In the genomic region with DNA sequence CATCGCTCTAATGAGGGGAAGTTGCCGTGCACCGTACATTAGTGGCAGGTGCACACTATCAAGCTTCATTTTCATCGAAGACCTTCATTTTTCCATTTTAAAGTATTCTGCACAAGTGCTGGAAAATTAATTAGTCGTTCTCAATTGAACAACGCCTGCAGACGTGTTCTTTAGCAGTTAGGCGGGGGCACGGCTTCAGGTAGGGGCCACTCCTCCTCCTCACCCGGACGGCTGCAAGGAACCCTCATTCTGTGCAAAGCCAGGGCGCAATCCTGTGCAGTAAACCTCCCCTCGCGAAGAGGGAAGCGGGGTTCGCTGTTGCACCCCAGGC, we compare ENCODE assay signal across 9 cellular contexts. TPM values are rescaled to one million over a fixed set of nuclear protein-coding genes. Genes with fewer than 3 reads are reported as not detected.
DNase-seq lines count a peak whose midpoint lies in the region; ATAC-seq and TF ChIP-seq lines count a peak whose summit lies in the region.
"Had no signal": no experiment of that assay in that cellular context is flagged by ENCODE, and none has a peak within 500 bp of the region (broad histone marks: within the 10 kb centered on the region; RNA-seq: fewer than 3 reads in every experiment).

No MANE protein-coding gene starts in this region.

- no peak overlapping the region for H3K14ac ChIP-seq in H9 (ENCODE audit: insufficient read depth, low read length)

- no peak overlapping the region for H4K8ac ChIP-seq in H9 (replicated peaks; ENCODE audit: insufficient read length, low read depth, low read length)

- H4K5ac ChIP-seq in H9 (ENCODE audit: insufficient read length, low read depth, low read length) = no peak overlapping the region

- no peaks in the 10 kb centered on the region for H3K79me1 ChIP-seq in H9 (ENCODE audit: insufficient read depth, low read depth, low read length, poor library complexity, severe bottlenecking)

- H2BK120ac ChIP-seq in H9 (ENCODE audit: low read depth, low read length, poor library complexity, severe bottlenecking) = no peak overlapping the region

- H3K23ac ChIP-seq in H9 (ENCODE audit: insufficient read length, low read depth, low read length) = no peak overlapping the region

- ATAC-seq in activated CD8-positive, alpha-beta T cell treated with anti-CD3 and anti-CD28 coated beads for 36 hours = no peak
- ATAC-seq in GM18868 (IDR thresholded peaks at IDR 0.05; ENCODE audit: unreplicated experiment) = no peak

- H3T11ph ChIP-seq in H9 (ENCODE audit: low read length) = no peak overlapping the region

- WGBS in H9 (ENCODE audit: extremely low coverage, insufficient read length, low lambda C conversion rate) = no CpG with 5 or more reads among the region's 16 CpGs

- H3K27ac Mint-ChIP-seq in H9 = no peak overlapping the region
- no peak overlapping the region for H3K27ac Mint-ChIP-seq in activated CD8-positive, alpha-beta T cell treated with anti-CD3 and anti-CD28 coated beads for 36 hours

- H3K9me3 Mint-ChIP-seq in H9 = no peaks in the 10 kb centered on the region
- H3K9me3 Mint-ChIP-seq in activated CD8-positive, alpha-beta T cell treated with anti-CD3 and anti-CD28 coated beads for 36 hours = no peaks in the 10 kb centered on the region

- H3K79me2 ChIP-seq in H9 (ENCODE audit: insufficient read depth, low read length) = no peaks in the 10 kb centered on the region

- CTCF ChIA-PET in activated CD8-positive, alpha-beta T cell treated with anti-CD3 and anti-CD28 coated beads for 36 hours (lab: Charles Lee) = interaction anchor here (0.5 to 4.2 kb wide), 28 partner anchors 8 to 1071 kb away, joined by 3 to 35 read pairs (median 4); partner anchors contain the start of gene NFIA

- peak overlapping the region in 1 of 2 experiments; percentile 68; a peak in 3 of 5 replicates for H3K4me3 Mint-ChIP-seq in H9
- peak overlapping the region; percentile 67 for H3K4me3 Mint-ChIP-seq in activated CD8-positive, alpha-beta T cell treated with anti-CD3 and anti-CD28 coated beads for 36 hours

- POLR2A ChIA-PET in activated CD8-positive, alpha-beta T cell treated with anti-CD3 and anti-CD28 coated beads for 36 hours (lab: Charles Lee) = interaction anchor here (1.4 kb wide), 1 partner anchor 38 kb away, joined by 7 read pairs; no protein-coding TSS in a partner anchor

- peak overlapping the region; percentile 38 for H3K4me2 ChIP-seq in H9 (ENCODE audit: insufficient read depth, insufficient read length, low read length)

- peaks cover 6 to 10% of the 10 kb centered on the region in 2 experiments for H3K4me1 Mint-ChIP-seq in H9
- H3K4me1 Mint-ChIP-seq in activated CD8-positive, alpha-beta T cell treated with anti-CD3 and anti-CD28 coated beads for 36 hours (ENCODE audit: low read depth) = peaks cover 2% of the 10 kb centered on the region

- no peak overlapping the region for H3K56ac ChIP-seq in H9 (ENCODE audit: insufficient read length, low read depth, low read length)

- H3K36me3 Mint-ChIP-seq in H9 (ENCODE audit: insufficient read depth in 1 of 3, low read depth in 3 of 3) = no peaks in the 10 kb centered on the region
- H3K36me3 Mint-ChIP-seq in activated CD8-positive, alpha-beta T cell treated with anti-CD3 and anti-CD28 coated beads for 36 hours (ENCODE audit: low read depth) = no peaks in the 10 kb centered on the region

- H3K27me3 ChIP-seq in H9 (ENCODE audit: insufficient read depth, low read length) (peaks cover 3% of the 10 kb centered on the region; the same call in 1 of the 2 replicates), iPS-15b (ENCODE audit: control insufficient read depth, insufficient read depth, low read length) (peaks cover 40% of the 10 kb centered on the region)

- no peaks in the 10 kb centered on the region for H4K20me1 ChIP-seq in H9 (ENCODE audit: control insufficient read depth, insufficient read depth, insufficient read length)

- H2BK5ac ChIP-seq in H9 (ENCODE audit: insufficient read length, low read length) = no peak overlapping the region

- no peak overlapping the region for H2AFZ ChIP-seq in H9 (ENCODE audit: low read length)

- H2BK20ac ChIP-seq in H9 (ENCODE audit: low read depth, low read length, poor library complexity, severe bottlenecking) = no peak overlapping the region

- H3K9ac ChIP-seq in H9 (ENCODE audit: extremely low read depth, insufficient read length, low read length) (no peak overlapping the region), iPS-15b (ENCODE audit: low read depth, low read length) (no peak overlapping the region)

- H3K4ac ChIP-seq in H9 (ENCODE audit: low read depth, low read length) = no peak overlapping the region

- no peak for DNase-seq in H9
- no peak for DNase-seq in activated CD8-positive, alpha-beta T cell treated with anti-CD3 and anti-CD28 coated beads for 36 hours
- no peak for DNase-seq in iPS-NIHi7 (ENCODE audit: extremely low spot score)
- no peak for DNase-seq in NCI-H2196 treated with DMSO at 0.1 percent for 48 hours (lab: John Stamatoyannopoulos, UW; ENCODE audit: unreplicated experiment)
- DNase-seq in stimulated activated CD4-positive, alpha-beta T cell treated with anti-CD3 and anti-CD28 coated beads, Interleukin-15, amount 100 ng/mL, for 24 hours = no peak
- DNase-seq: T1000 had no signal

- H3K9me3 ChIP-seq in H9 (ENCODE audit: control insufficient read depth, low read depth, low read length) = no peaks in the 10 kb centered on the region
- H3K9me3 ChIP-seq in iPS-15b (ENCODE audit: control insufficient read depth, insufficient read depth, low read length) = no peaks in the 10 kb centered on the region

- H3K4me1 ChIP-seq in H9 (ENCODE audit: insufficient read depth, low read length) (no peaks in the 10 kb centered on the region; the same call in 1 of the 2 replicates), iPS-15b (ENCODE audit: control insufficient read depth, insufficient read depth, low read length) (peaks cover 5% of the 10 kb centered on the region)

- H3K27me3 Mint-ChIP-seq in H9 (ENCODE audit: low read depth) = peaks cover 47% of the 10 kb centered on the region
- H3K27me3 Mint-ChIP-seq in activated CD8-positive, alpha-beta T cell treated with anti-CD3 and anti-CD28 coated beads for 36 hours = peaks cover 24% of the 10 kb centered on the region

- H2BK12ac ChIP-seq in H9 (ENCODE audit: insufficient read length, low read depth, low read length) = no peak overlapping the region

- no peaks in the 10 kb centered on the region for H3K36me3 ChIP-seq in iPS-15b (ENCODE audit: control insufficient read depth, insufficient read depth, low read length)

- TF ChIP-seq CTCF in H9 (conservative IDR thresholded peaks at IDR 0.05) = no peak
- TF ChIP-seq CTCF in activated CD8-positive, alpha-beta T cell treated with anti-CD3 and anti-CD28 coated beads for 36 hours (IDR thresholded peaks at IDR 0.05) = no peak

- no peak overlapping the region for H3K18ac ChIP-seq in H9 (ENCODE audit: insufficient read length, low read depth, low read length)

- H4K91ac ChIP-seq in H9 (ENCODE audit: insufficient read length, low read depth, low read length) = no peak overlapping the region

- H3K27ac ChIP-seq in H9 (ENCODE audit: insufficient read length, low read depth, low read length) (no peak overlapping the region), skin epidermis (peak overlapping the region in 4 of 21 experiments; percentile 78 to 87 (median 78))

- H2AK5ac ChIP-seq in H9 (ENCODE audit: insufficient read length, low read length) = no peak overlapping the region

- intact Hi-C loops in activated CD8-positive, alpha-beta T cell treated with anti-CD3 and anti-CD28 coated beads for 36 hours (cut with micrococcal nuclease) = loop anchor here (5.0 to 10.0 kb wide), 2 partner anchors 195 to 542 kb away; no protein-coding TSS in a partner anchor

- H3K23me2 ChIP-seq in H9 (ENCODE audit: insufficient read length, low read depth, low read length, poor library complexity, severe bottlenecking) = peaks cover 4% of the 10 kb centered on the region

- H2BK15ac ChIP-seq in H9 (ENCODE audit: low read depth, low read length) = no peak overlapping the region

- H3K4me3 ChIP-seq in iPS-15b (ENCODE audit: low read depth, low read length) (peak overlapping the region; percentile 47), skin epidermis (peak overlapping the region in 6 of 7 experiments; percentile 12 to 50 (median 38))

RNA-seq across cellular contexts. Expression of gene NFIA, which starts 39.7 kb away (rescaled TPM):
- 0.35 and 0.70 TPM in 2 replicates for total RNA-seq in H9 (2021)
- total RNA-seq in activated CD8-positive, alpha-beta T cell treated with anti-CD3 and anti-CD28 coated beads for 36 hours = 1 to 10 TPM; 1.9 to 2.4 TPM
